8 cellular contexts compared by ENCODE assay signal in the genomic region with DNA sequence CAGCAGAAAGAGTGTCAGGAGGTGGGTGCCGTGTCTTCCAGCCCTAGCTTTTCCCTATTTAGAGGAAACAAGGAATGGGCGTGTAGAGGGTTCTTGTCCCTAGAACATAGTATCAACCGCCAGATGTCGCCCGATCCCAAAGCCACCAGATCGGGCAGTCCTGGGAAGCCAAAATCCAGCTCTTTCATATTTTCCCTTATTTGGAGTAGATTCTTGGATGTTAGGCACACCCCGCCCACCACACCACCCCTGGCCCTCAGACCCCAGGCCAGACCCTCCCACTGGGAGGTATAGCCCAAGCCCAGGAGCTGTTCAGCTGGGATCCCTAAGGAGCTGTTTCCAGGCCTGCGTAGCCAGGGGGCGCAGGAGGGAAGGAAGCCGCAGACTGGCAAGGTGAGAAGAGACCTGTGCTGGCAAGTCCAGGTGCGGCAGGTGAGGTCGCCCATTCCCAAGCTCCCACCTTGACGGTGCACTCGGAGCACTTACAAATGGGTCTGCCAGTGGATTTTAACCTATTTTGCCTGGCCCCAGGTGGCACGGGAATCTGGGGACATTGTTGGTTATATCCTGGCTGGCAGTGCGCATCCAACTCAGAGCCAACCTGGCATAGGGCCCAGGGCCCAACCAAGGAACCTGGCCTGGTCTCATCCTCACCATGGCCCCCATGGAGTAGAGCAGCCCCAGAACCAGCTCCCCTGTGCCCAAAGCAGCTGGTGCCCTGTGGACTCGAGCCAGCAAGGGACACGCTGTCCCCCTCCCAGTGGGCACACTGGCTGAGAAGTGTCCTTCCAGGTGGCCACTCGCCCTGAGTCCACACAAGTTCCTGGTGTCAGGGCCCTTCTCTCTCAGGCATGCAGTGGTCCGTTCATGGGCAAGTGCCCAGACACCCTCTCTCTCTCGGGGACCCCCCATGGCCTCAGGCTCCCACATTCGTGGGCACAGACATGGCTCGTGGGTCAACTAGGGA. TPM values are rescaled to one million over a fixed set of nuclear protein-coding genes. Genes with fewer than 3 reads are reported as not detected.
A peak's percentile ranks its signal among the peaks of the same experiment; 100 is the strongest.
DNase-seq lines count a peak whose midpoint lies in the region; ATAC-seq and TF ChIP-seq lines count a peak whose summit lies in the region.

No MANE protein-coding gene starts in this region.

- peak overlapping the region; percentile 77 for H2AK5ac ChIP-seq in mesenchymal stem cell (ENCODE audit: low read length, severe bottlenecking)

- H3K36me3 ChIP-seq in effector memory CD4-positive, alpha-beta T cell (ENCODE audit: control insufficient read depth, insufficient read depth, low read length): no peaks in the 10 kb centered on the region
- H3K36me3 ChIP-seq in mesenchymal stem cell (ENCODE audit: control insufficient read depth in 1 of 2, insufficient read depth in 2 of 2, low read depth in 1 of 2, low read length in 2 of 2) (peaks cover 0 to 11% of the 10 kb centered on the region in 2 experiments), thyroid gland (no peaks in the 10 kb centered on the region)

- H3K79me1 ChIP-seq in mesenchymal stem cell (replicated peaks; ENCODE audit: low read length, poor library complexity, severe bottlenecking): peaks cover 5% of the 10 kb centered on the region

- peak overlapping the region; percentile 52 to 93 (median 82) for H3K4me3 Mint-ChIP-seq in IgD-negative memory B cell

- peak overlapping the region; percentile 22 for H3K4me3 ChIP-seq in effector memory CD4-positive, alpha-beta T cell (ENCODE audit: insufficient read depth, low read depth, low read length, poor library complexity, severe bottlenecking)
- H3K4me3 ChIP-seq in mesenchymal stem cell (ENCODE audit: insufficient read depth in 1 of 2, low read depth in 1 of 2, low read length in 2 of 2) (peak overlapping the region; percentile 44 to 77), thyroid gland (replicated peaks in 1 of 3) (peak overlapping the region in 1 of 3 donors; percentile 26)

- peak overlapping the region; percentile 57 for H4K91ac ChIP-seq in mesenchymal stem cell (ENCODE audit: low read length)

- peaks cover 9 to 11% (median 11%) of the 10 kb centered on the region in 3 donors for H3K4me1 Mint-ChIP-seq in IgD-negative memory B cell

- peak overlapping the region; percentile 83 for H3K9ac ChIP-seq in mesenchymal stem cell (ENCODE audit: low read length)

- no peak overlapping the region for H2BK5ac ChIP-seq in mesenchymal stem cell (ENCODE audit: low read depth, low read length, poor library complexity, severe bottlenecking)

- 11% methylated on average over 18 of the region's 23 CpGs for WGBS in mesenchymal stem cell
- WGBS in thyroid gland, 2 donors: 0 to 16% methylated on average over 4 to 6 of the region's 23 CpGs

- H3K27me3 ChIP-seq in effector memory CD4-positive, alpha-beta T cell (replicated peaks; ENCODE audit: control insufficient read depth, insufficient read depth, low read length, poor library complexity, severe bottlenecking): no peaks in the 10 kb centered on the region
- H3K27me3 ChIP-seq in mesenchymal stem cell (ENCODE audit: control insufficient read depth in 1 of 2, insufficient read depth in 1 of 2, low read length in 2 of 2) (no peaks in the 10 kb centered on the region), thyroid gland (no peaks in the 10 kb centered on the region)

- peak overlapping the region; percentile 15 to 49 for H3K4ac ChIP-seq in mesenchymal stem cell (ENCODE audit: low read depth in 1 of 2, low read length in 2 of 2)

- H4K8ac ChIP-seq in mesenchymal stem cell (ENCODE audit: low read length): peak overlapping the region; percentile 69

- no peaks in the 10 kb centered on the region for H3K36me3 Mint-ChIP-seq in IgD-negative memory B cell

- peak overlapping the region; percentile 47 for H3K4me2 ChIP-seq in mesenchymal stem cell (ENCODE audit: low read length, poor library complexity, severe bottlenecking)

- ATAC-seq in HG03378 (IDR thresholded peaks at IDR 0.05; ENCODE audit: unreplicated experiment): no peak

- H3K9me3 ChIP-seq in effector memory CD4-positive, alpha-beta T cell (ENCODE audit: control insufficient read depth, low read length): no peaks in the 10 kb centered on the region
- H3K9me3 ChIP-seq in mesenchymal stem cell (ENCODE audit: control insufficient read depth, low read length) (no peaks in the 10 kb centered on the region), thyroid gland (no peaks in the 10 kb centered on the region)

- peaks cover 0 to 2% (median 0%) of the 10 kb centered on the region in 3 donors for H3K9me3 Mint-ChIP-seq in IgD-negative memory B cell

- H3K27me3 Mint-ChIP-seq in IgD-negative memory B cell: no peaks in the 10 kb centered on the region

- H3K18ac ChIP-seq in mesenchymal stem cell (ENCODE audit: low read depth in 1 of 2, low read length in 2 of 2): peak overlapping the region in 1 of 2 experiments; percentile 40

- TF ChIP-seq POLR2A in thyroid gland (IDR thresholded peaks at IDR 0.05): peak in 1 of 2 donors; percentile 10

- no peak overlapping the region for H2BK120ac ChIP-seq in mesenchymal stem cell (ENCODE audit: low read depth, low read length)

- H3K14ac ChIP-seq in mesenchymal stem cell (ENCODE audit: low read length in 2 of 2): peak overlapping the region in 1 of 2 experiments; percentile 4

- intact Hi-C loops in thyroid gland (cut with DNase I): no loop called here

- H3K27ac Mint-ChIP-seq in IgD-negative memory B cell: peak overlapping the region; percentile 39 to 99 (median 44)

- peak overlapping the region; percentile 39 for H3K27ac ChIP-seq in effector memory CD4-positive, alpha-beta T cell (ENCODE audit: insufficient read depth, low read length, poor library complexity, severe bottlenecking)
- H3K27ac ChIP-seq in mesenchymal stem cell (ENCODE audit: low read length, poor library complexity, severe bottlenecking) (peak overlapping the region; percentile 96), thyroid gland (peak overlapping the region in 2 of 3 donors; percentile 5 to 22)

- H2BK15ac ChIP-seq in mesenchymal stem cell (ENCODE audit: low read depth, poor library complexity, severe bottlenecking): peak overlapping the region; percentile 48

- peaks cover 25% of the 10 kb centered on the region for H3K4me1 ChIP-seq in effector memory CD4-positive, alpha-beta T cell (ENCODE audit: control insufficient read depth, insufficient read depth, low read length, poor library complexity, severe bottlenecking)
- H3K4me1 ChIP-seq in mesenchymal stem cell (ENCODE audit: control insufficient read depth, insufficient read depth, low read depth, low read length) (peaks cover 19% of the 10 kb centered on the region), thyroid gland (peaks cover 12 to 16% of the 10 kb centered on the region in 2 donors)

- DNase-seq in DMS79 treated with DMSO at 0.1 percent for 48 hours (lab: John Stamatoyannopoulos, UW) (peak; percentile 65), RKO (ENCODE audit: low spot score) (peak; percentile 85), mesenchymal stem cell (peak; percentile 84), thyroid gland (peak; percentile 71 to 79), HuH-7.5 (ENCODE audit: low spot score) (no peak)
- no peak for DNase-seq in effector memory CD4-positive, alpha-beta T cell

- H2AFZ ChIP-seq in mesenchymal stem cell (ENCODE audit: low read depth, low read length): no peak overlapping the region

- peak overlapping the region in 1 of 2 experiments; percentile 9 for H3K23ac ChIP-seq in mesenchymal stem cell (ENCODE audit: low read length in 2 of 2)

- peak in 4 of 6 experiments; percentile 57 to 73 (median 64) for TF ChIP-seq CTCF in thyroid gland (IDR thresholded peaks at IDR 0.05)

- H2BK12ac ChIP-seq in mesenchymal stem cell (ENCODE audit: low read length in 2 of 2): peak overlapping the region; percentile 4 to 66

RNA-seq across cellular contexts. Expression of gene FLNA, which starts 0.8 kb away (rescaled TPM):
- 396 TPM for polyA plus RNA-seq in IgD-negative memory B cell
- polyA plus RNA-seq in mesenchymal stem cell (2013, experiment 1 of 2): 667 TPM
- polyA plus RNA-seq in mesenchymal stem cell (2013, experiment 2 of 2): 624 TPM
- 100 to 1,000 TPM; 143 to 553 (median 291) TPM for total RNA-seq in thyroid gland

RNA-seq across cellular contexts. Expression of gene EMD, which starts 5.5 kb away (rescaled TPM):
- 32.4 TPM for polyA plus RNA-seq in IgD-negative memory B cell
- polyA plus RNA-seq in mesenchymal stem cell (2013, experiment 1 of 2): 66.4 TPM
- polyA plus RNA-seq in mesenchymal stem cell (2013, experiment 2 of 2): 66.8 TPM
- 10 to 100 TPM; 36.5 to 71.6 (median 57.2) TPM for total RNA-seq in thyroid gland

RNA-seq across cellular contexts. Expression of gene RPL10, which starts 24.6 kb away (rescaled TPM):
- polyA plus RNA-seq in IgD-negative memory B cell: 5,716 TPM
- polyA plus RNA-seq in mesenchymal stem cell (2013, experiment 1 of 2): 4,138 TPM
- 3,979 TPM for polyA plus RNA-seq in mesenchymal stem cell (2013, experiment 2 of 2)
- total RNA-seq in thyroid gland: 1,000 to 10,000 TPM; 1,199 to 6,548 (median 3,258) TPM

RNA-seq across cellular contexts. Expression of gene DNASE1L1, which starts 35.4 kb away (rescaled TPM):
- 29.4 TPM for polyA plus RNA-seq in IgD-negative memory B cell
- 53.5 TPM for polyA plus RNA-seq in mesenchymal stem cell (2013, experiment 1 of 2)
- polyA plus RNA-seq in mesenchymal stem cell (2013, experiment 2 of 2): 52.9 TPM
- 10 to 100 TPM; 40.7 to 92.9 (median 61.6) TPM for total RNA-seq in thyroid gland

RNA-seq across cellular contexts. Expression of gene TAFAZZIN, which starts 37.7 kb away (rescaled TPM):
- polyA plus RNA-seq in IgD-negative memory B cell: 51.3 TPM
- polyA plus RNA-seq in mesenchymal stem cell (2013, experiment 1 of 2): 15.9 TPM
- 14.1 TPM for polyA plus RNA-seq in mesenchymal stem cell (2013, experiment 2 of 2)
- 10 to 100 TPM; 41.1 to 75.9 (median 59.0) TPM for total RNA-seq in thyroid gland

Comparison
In these comparisons a context has a peak if more than half of its experiments do, and no peak if none do; other contexts are left out.
1. DNase-seq: peak in DMS79 treated with DMSO at 0.1 percent for 48 hours (single experiment), RKO (single experiment), mesenchymal stem cell (single experiment) and thyroid gland (2 of 2); none in effector memory CD4-positive, alpha-beta T cell (0 of 3) and HuH-7.5 (single experiment).
2. H3K27ac ChIP-seq: peak in every context shown above with its lines; median percentile 96 in mesenchymal stem cell; 39 in effector memory CD4-positive, alpha-beta T cell; 14 in thyroid gland.